In genomic region chr2:61456070-61456745, GRCh38 we compare ENCODE assay signal across 15 cellular contexts. TPM values are rescaled to one million over a fixed set of nuclear protein-coding genes. Genes with fewer than 3 reads are reported as not detected.
DNase-seq lines count a peak whose midpoint lies in the region; ATAC-seq, FAIRE-seq and TF ChIP-seq lines count a peak whose summit lies in the region.
"Had no signal": no experiment of that assay in that cellular context is flagged by ENCODE, and none has a peak within 500 bp of the region (broad histone marks: within the 10 kb centered on the region; RNA-seq: fewer than 3 reads in every experiment).

No MANE protein-coding gene starts in this region.

- H3K36me3 Mint-ChIP-seq in CD8-positive, alpha-beta T cell = peaks cover 26% of the 10 kb centered on the region
- H3K36me3 Mint-ChIP-seq in T-helper 17 cell (ENCODE audit: low read depth) = no peaks in the 10 kb centered on the region

- no peak overlapping the region for H4K12ac ChIP-seq in trophoblast cell (ENCODE audit: low read depth, low read length)

- CTCF ChIA-PET in CD8-positive, alpha-beta T cell (lab: Charles Lee) = no interaction called here

- no peaks in the 10 kb centered on the region for H3K9me3 ChIP-seq in CD8-positive, alpha-beta T cell (ENCODE audit: low read length)
- H3K9me3 ChIP-seq in T-helper 17 cell (ENCODE audit: control insufficient read depth, low read length, poor library complexity, severe bottlenecking) (no peaks in the 10 kb centered on the region), trophoblast cell (ENCODE audit: insufficient read depth, low read depth, low read length) (no peaks in the 10 kb centered on the region)

- no peak for TF ChIP-seq CTCF in CD8-positive, alpha-beta T cell (IDR thresholded peaks at IDR 0.05)

- H3K27me3 Mint-ChIP-seq in CD8-positive, alpha-beta T cell (ENCODE audit: low read depth) = no peaks in the 10 kb centered on the region
- H3K27me3 Mint-ChIP-seq in T-helper 17 cell = no peaks in the 10 kb centered on the region

- peaks cover 3% of the 10 kb centered on the region for H3K79me1 ChIP-seq in trophoblast cell (ENCODE audit: low read length)

- H3K4ac ChIP-seq in trophoblast cell (ENCODE audit: low read depth, low read length) = peak overlapping the region; percentile 99

- no peak overlapping the region for H3K23ac ChIP-seq in trophoblast cell (ENCODE audit: low read length)

- no peaks in the 10 kb centered on the region for H3K36me3 ChIP-seq in CD8-positive, alpha-beta T cell (ENCODE audit: insufficient read depth, low read length)
- peaks cover 0 to 5% of the 10 kb centered on the region in 2 experiments for H3K36me3 ChIP-seq in trophoblast cell (ENCODE audit: control insufficient read depth in 1 of 2, insufficient read depth in 2 of 2, low read length in 2 of 2)

- no peak overlapping the region for H4K91ac ChIP-seq in trophoblast cell (ENCODE audit: low read depth, low read length)

- H3K4me2 ChIP-seq in trophoblast cell (ENCODE audit: low read length) = no peak overlapping the region

- H3K27ac ChIP-seq in CD8-positive, alpha-beta T cell (ENCODE audit: low read depth, low read length) = no peak overlapping the region
- H3K27ac ChIP-seq in trophoblast cell (ENCODE audit: low read depth, low read length) = no peak overlapping the region
- H3K27ac ChIP-seq: RWPE1 had no signal

- H2BK5ac ChIP-seq in trophoblast cell (ENCODE audit: low read depth, low read length, poor library complexity) = no peak overlapping the region

- POLR2A ChIA-PET in CD8-positive, alpha-beta T cell (lab: Charles Lee) = interaction anchor here (0.6 kb wide), 1 partner anchor 18 kb away, joined by 4 read pairs; no protein-coding TSS in a partner anchor

- H4K8ac ChIP-seq in trophoblast cell (ENCODE audit: low read depth, low read length) = no peak overlapping the region

- H2AFZ ChIP-seq in trophoblast cell (ENCODE audit: insufficient read depth, low read length, poor library complexity) = no peak overlapping the region

- peak overlapping the region; percentile 46 for H3K27ac Mint-ChIP-seq in CD8-positive, alpha-beta T cell
- peak overlapping the region; percentile 27 for H3K27ac Mint-ChIP-seq in T-helper 17 cell

- H2BK12ac ChIP-seq in trophoblast cell (ENCODE audit: low read length) = no peak overlapping the region

- no peak overlapping the region for H2AK5ac ChIP-seq in trophoblast cell (ENCODE audit: low read length)

- WGBS in trophoblast cell (ENCODE audit: extremely low coverage, insufficient coverage, insufficient read length) = no CpG with 5 or more reads among the region's 5 CpGs

- no peak overlapping the region for H3K14ac ChIP-seq in trophoblast cell (ENCODE audit: low read length)

- no peak overlapping the region for H2BK120ac ChIP-seq in trophoblast cell (ENCODE audit: insufficient read depth, low read length, poor library complexity)

- no peak overlapping the region for H3K18ac ChIP-seq in trophoblast cell (ENCODE audit: low read length)

- no peaks in the 10 kb centered on the region for H3K27me3 ChIP-seq in CD8-positive, alpha-beta T cell (ENCODE audit: insufficient read depth, low read length)
- no peaks in the 10 kb centered on the region for H3K27me3 ChIP-seq in trophoblast cell (ENCODE audit: insufficient read depth, low read length)

- peaks cover 38% of the 10 kb centered on the region for H3K4me1 ChIP-seq in CD8-positive, alpha-beta T cell (ENCODE audit: insufficient read depth, low read length)
- H3K4me1 ChIP-seq in trophoblast cell (ENCODE audit: control insufficient read depth in 1 of 2, insufficient read depth in 2 of 2, low read length in 2 of 2) = peaks cover 0 to 4% of the 10 kb centered on the region in 2 experiments

- peaks cover 72% of the 10 kb centered on the region for H3K4me1 Mint-ChIP-seq in CD8-positive, alpha-beta T cell (ENCODE audit: low read depth)
- peaks cover 37% of the 10 kb centered on the region for H3K4me1 Mint-ChIP-seq in T-helper 17 cell

- peaks cover 33% of the 10 kb centered on the region for H3K79me2 ChIP-seq in trophoblast cell (ENCODE audit: control insufficient read depth, insufficient read depth, low read length, poor library complexity)

- no peak overlapping the region for H3K4me3 Mint-ChIP-seq in CD8-positive, alpha-beta T cell
- H3K4me3 Mint-ChIP-seq in T-helper 17 cell = peak overlapping the region; percentile 15

- H3K9me3 Mint-ChIP-seq in CD8-positive, alpha-beta T cell = no peaks in the 10 kb centered on the region

- no peak for ATAC-seq in CD8-positive, alpha-beta T cell
- ATAC-seq in T-helper 17 cell (no peak), left cardiac atrium (peak; percentile 27 to 48), HG03196 (IDR thresholded peaks at IDR 0.05; ENCODE audit: unreplicated experiment) (no peak)

- no peak overlapping the region for H3K4me3 ChIP-seq in CD8-positive, alpha-beta T cell (ENCODE audit: low read depth, low read length)
- no peak overlapping the region for H3K4me3 ChIP-seq in trophoblast cell (ENCODE audit: low read depth, low read length)

- DNase-seq in CD8-positive, alpha-beta T cell = no peak
- DNase-seq in T-helper 17 cell (no peak), left cardiac atrium (no peak), trophoblast cell (no peak), NCI-H2107 treated with DMSO at 0.1 percent for 48 hours (lab: John Stamatoyannopoulos, UW; ENCODE audit: unreplicated experiment) (no peak), frontal cortex (ENCODE audit: low spot score in 2 of 2) (no peak)
- DNase-seq: amygdala; Calu3; effector memory CD4-positive, alpha-beta T cell; GOT3; kidney glomerular epithelial cell; NCI-H187 treated with DMSO at 0.1 percent for 48 hours; NK-92 treated with Interleukin-12 subunit alpha and Interleukin-12 subunit beta, amount 100 ng/mL, for 24 hours had no signal

- intact Hi-C loops in CD8-positive, alpha-beta T cell (cut with DNase I, micrococcal nuclease) = loop anchor here in 1 of 2 experiments (2.0 kb wide), 1 partner anchor 17 kb away; no protein-coding TSS in a partner anchor
- intact Hi-C loops in left cardiac atrium (cut with DNase I) = no loop called here

- no peak overlapping the region for H3K9ac ChIP-seq in trophoblast cell (ENCODE audit: low read length)

- no peak for FAIRE-seq in frontal cortex (lab: Jason Lieb, UNC)

RNA-seq across cellular contexts. Expression of gene USP34, which starts 14.7 kb away (rescaled TPM):
- total RNA-seq in CD8-positive, alpha-beta T cell = 100 to 1,000 TPM in 1 of 2 experiments, 10 to 100 TPM in 1; 99.6 to 103 TPM
- total RNA-seq in T-helper 17 cell (100 to 1,000 TPM; 148 to 170 TPM), left cardiac atrium (10 to 100 TPM; 44.1 to 60.4 TPM), frontal cortex (177 TPM)
- polyA plus RNA-seq in trophoblast cell (2013) = 57.1 and 59.1 TPM in 2 replicates

Comparison
In these comparisons a context has a peak if more than half of its experiments do, and no peak if none do; other contexts are left out.
1. ATAC-seq: peak in left cardiac atrium (2 of 2); none in CD8-positive, alpha-beta T cell (single experiment), T-helper 17 cell (single experiment) and HG03196 (single experiment).